ENCODE assay signal across 9 cellular contexts in genomic region chr13:20924758-20925394, GRCh38.
A peak's percentile ranks its signal among the peaks of the same experiment; 100 is the strongest.
DNase-seq lines count a peak whose midpoint lies in the region; ATAC-seq and TF ChIP-seq lines count a peak whose summit lies in the region.
"Had no signal": no experiment of that assay in that cellular context is flagged by ENCODE, and none has a peak within 500 bp of the region (broad histone marks: within the 10 kb centered on the region; RNA-seq: fewer than 3 reads in every experiment).

No MANE protein-coding gene starts in this region.

- no peak overlapping the region for H3K4me3 ChIP-seq in WI38 (ENCODE audit: low read depth, low read length)
- no peak overlapping the region for H3K4me3 ChIP-seq in cardiac fibroblast (replicated peaks in 1 of 2; ENCODE audit: low read depth in 2 of 2, low read length in 2 of 2)
- H3K4me3 ChIP-seq: BLaER1 treated with 17β-estradiol and CSF1 and Interleukin-3, amounts not matched to agents 10 nM and 100 nM had no signal

- no peak for ATAC-seq in HG03159 (IDR thresholded peaks at IDR 0.05; ENCODE audit: unreplicated experiment)

- TF ChIP-seq CTCF in WI38 (IDR thresholded peaks at IDR 0.05; ENCODE audit: low read depth, low read length) = peak; percentile 64
- TF ChIP-seq CTCF in cardiac fibroblast (IDR thresholded peaks at IDR 0.05; ENCODE audit: low read depth, low read length) = peak; percentile 75

- DNase-seq in NCI-H187 (lab: John Stamatoyannopoulos, UW) (peak; percentile 2 to 33), NCI-H187 treated with DMSO at 0.1 percent for 48 hours (lab: John Stamatoyannopoulos, UW) (no peak), NCI-H226 (peak; percentile 33), cardiac fibroblast (ENCODE audit: low read depth in 2 of 2) (peak; percentile 90 to 92), kidney tubule cell (ENCODE audit: low spot score) (peak; percentile 76)
- peak; percentile 79 to 80 for DNase-seq in stimulated activated CD4-positive, alpha-beta T cell treated with anti-CD3 and anti-CD28 coated beads, Interleukin-2, amount 100 ng/mL, for 24 hours
